ENCODE assay signal across 1 cellular context in genomic region chr2:10120158-10120937, GRCh38.
TF ChIP-seq lines count a peak whose summit lies in the region.

No MANE protein-coding gene starts in this region.

TF ChIP-seq in K562, 482 proteins besides CTCF, POLR2A, EP300 and RAD21 (continued from another document and continues in another):
- TF ChIP-seq KLF16 (IDR thresholded peaks at IDR 0.05) (no peak), MLX (CRISPR knock-in tag; conservative IDR thresholded peaks at IDR 0.05) (no peak), NONO (IDR thresholded peaks at IDR 0.05; ENCODE audit: low read depth in 2 of 2, low read length in 1 of 2) (peak in 1 of 2 experiments; percentile 60; a peak in 1 of 4 replicates), MAFK (IDR thresholded peaks at IDR 0.05; ENCODE audit: low read length) (peak; percentile 41; the same call in 1 of the 2 replicates), TAF1 (IDR thresholded peaks at IDR 0.05; ENCODE audit: control insufficient read depth, extremely low read depth, insufficient read depth, low read length, severe bottlenecking) (peak; percentile 80), SMAD3 (CRISPR knock-in tag; conservative IDR thresholded peaks at IDR 0.05) (0 out of 2 replicates have a peak, but pooled peaks have one; percentile 11), ARID3A (IDR thresholded peaks at IDR 0.05; ENCODE audit: borderline replicate concordance, low read depth, low read length) (no peak), ZNF347 (CRISPR knock-in tag; IDR thresholded peaks at IDR 0.05; ENCODE audit: low read depth) (no peak), TRIM24 (IDR thresholded peaks at IDR 0.05) (0 out of 4 replicates have a peak, but pooled peaks of 1 of the 2 experiments have one; percentile 10), HSF4 (CRISPR knock-in tag; IDR thresholded peaks at IDR 0.05; ENCODE audit: borderline replicate concordance) (no peak), BHLHE40 (IDR thresholded peaks at IDR 0.05; ENCODE audit: low read length) (no peak), CHAMP1 (IDR thresholded peaks at IDR 0.05) (no peak), ZNF217 (CRISPR knock-in tag; IDR thresholded peaks at IDR 0.05) (no peak), ZNF398 (CRISPR knock-in tag; IDR thresholded peaks at IDR 0.05) (no peak), ILF3 (IDR thresholded peaks at IDR 0.05; ENCODE audit: borderline replicate concordance) (no peak), ZNF668 (CRISPR knock-in tag; IDR thresholded peaks at IDR 0.05) (no peak), HDAC8 (tag; IDR thresholded peaks at IDR 0.05) (no peak), ZNF436 (CRISPR knock-in tag; IDR thresholded peaks at IDR 0.05) (no peak), E2F3 (CRISPR knock-in tag; IDR thresholded peaks at IDR 0.05) (0 out of 2 replicates have a peak, but pooled peaks have one; percentile 79), HEY1 (CRISPR knock-in tag; IDR thresholded peaks at IDR 0.05; ENCODE audit: borderline replicate concordance) (no peak), SRSF9 (IDR thresholded peaks at IDR 0.05; ENCODE audit: borderline replicate concordance, low read depth, low read length) (no peak), ZNF280A (IDR thresholded peaks at IDR 0.05; ENCODE audit: low read depth, partially characterized antibody) (no peak), ZBTB12 (CRISPR knock-in tag; IDR thresholded peaks at IDR 0.05) (no peak), ZNF655 (CRISPR knock-in tag; IDR thresholded peaks at IDR 0.05) (no peak), HDAC2 (IDR thresholded peaks at IDR 0.05) (no peak; the same call in 1 of the 2 replicates), ZC3H8 (IDR thresholded peaks at IDR 0.05) (no peak), CHD1 (IDR thresholded peaks at IDR 0.05; ENCODE audit: low read length) (peak; percentile 60), ZNF274 (IDR thresholded peaks at IDR 0.05; ENCODE audit: borderline replicate concordance, low read depth, low read length) (no peak), RAD51 (IDR thresholded peaks at IDR 0.05; ENCODE audit: borderline replicate concordance, low read depth) (no peak), SRSF3 (IDR thresholded peaks at IDR 0.05; ENCODE audit: insufficient read depth, low read length) (no peak), GATAD2A (IDR thresholded peaks at IDR 0.05) (0 out of 2 replicates have a peak, but pooled peaks have one; percentile 37), ZNF174 (CRISPR knock-in tag; IDR thresholded peaks at IDR 0.05) (no peak), TSC22D4 (tag; IDR thresholded peaks at IDR 0.05) (no peak), STAT5B (CRISPR knock-in tag; IDR thresholded peaks at IDR 0.05) (no peak), ZBTB34 (CRISPR knock-in tag; IDR thresholded peaks at IDR 0.05) (no peak), CUX1 (CRISPR knock-in tag; IDR thresholded peaks at IDR 0.05) (no peak), CREBBP (IDR thresholded peaks at IDR 0.05; ENCODE audit: low read depth, low read length) (no peak), GTF3C2 (IDR thresholded peaks at IDR 0.05; ENCODE audit: borderline replicate concordance, extremely low read depth, insufficient read length) (no peak), ID3 (CRISPR knock-in tag; IDR thresholded peaks at IDR 0.05) (no peak), ID3 (tag; IDR thresholded peaks at IDR 0.05) (peak; percentile 70)
